In the genomic region with DNA sequence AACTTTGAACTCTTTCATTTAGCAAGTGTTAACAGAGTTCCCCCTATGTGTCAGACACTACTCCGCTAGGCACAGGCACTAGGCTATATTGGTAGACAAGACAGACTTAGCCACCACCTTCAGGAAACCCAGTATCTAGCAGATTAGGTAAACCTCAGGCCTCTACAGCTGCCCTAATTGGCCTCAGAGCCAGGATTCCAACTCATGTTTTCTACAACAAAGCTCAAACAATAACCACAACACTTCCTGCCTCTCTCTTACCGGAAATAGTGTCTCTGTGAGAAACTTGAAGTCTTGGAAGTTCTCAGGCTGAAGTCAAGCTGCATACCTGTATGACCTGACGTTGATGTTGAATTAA, we compare ENCODE assay signal across 8 cellular contexts.
DNase-seq lines count a peak whose midpoint lies in the region; ATAC-seq and TF ChIP-seq lines count a peak whose summit lies in the region.

No MANE protein-coding gene starts in this region.

- TF ChIP-seq CTCF in GM13976 (IDR thresholded peaks at IDR 0.05; ENCODE audit: borderline replicate concordance, control extremely low read depth, extremely low read depth, insufficient read depth, missing control alignments) (no peak), testis (IDR thresholded peaks at IDR 0.05) (no peak)

- H3K27ac ChIP-seq in mesendoderm (ENCODE audit: low read depth, low read length) (no peak overlapping the region), testis (no peak overlapping the region)

- H3K4ac ChIP-seq in mesendoderm (ENCODE audit: low read depth, low read length) = no peak overlapping the region

- H4K5ac ChIP-seq in mesendoderm (ENCODE audit: low read length) = no peak overlapping the region

- H4K8ac ChIP-seq in mesendoderm (ENCODE audit: low read depth, low read length) = no peak overlapping the region

- H3K4me1 ChIP-seq in mesendoderm (ENCODE audit: control insufficient read depth, low read depth, low read length) (no peaks in the 10 kb centered on the region), testis (no peaks in the 10 kb centered on the region)

- H3K27me3 Mint-ChIP-seq in activated T-cell treated with anti-CD3 and anti-CD28 coated beads, Interleukin-2, amount 50 U/mL, for 4 hours (ENCODE audit: low read depth) = no peaks in the 10 kb centered on the region

- H3K9me3 ChIP-seq in testis = no peaks in the 10 kb centered on the region

- peak overlapping the region; percentile 33 for H3K4me3 Mint-ChIP-seq in activated T-cell treated with anti-CD3 and anti-CD28 coated beads, Interleukin-2, amount 50 U/mL, for 4 hours

- H3K79me2 ChIP-seq in mesendoderm (ENCODE audit: control insufficient read depth, insufficient read depth, low read length) = no peaks in the 10 kb centered on the region

- TF ChIP-seq POLR2A in testis (IDR thresholded peaks at IDR 0.05) = no peak

- intact Hi-C loops in testis (cut with DNase I; ENCODE audit: low total_unique reads) = no loop called here

- peaks cover 49% of the 10 kb centered on the region for H3K4me1 Mint-ChIP-seq in activated T-cell treated with anti-CD3 and anti-CD28 coated beads, Interleukin-2, amount 50 U/mL, for 4 hours (ENCODE audit: low read depth)

- no peak overlapping the region for H3K4me2 ChIP-seq in mesendoderm (ENCODE audit: low read length)

- H2BK120ac ChIP-seq in mesendoderm (ENCODE audit: low read depth, low read length) = no peak overlapping the region

- H2BK5ac ChIP-seq in mesendoderm (ENCODE audit: low read length) = no peak overlapping the region

- no peak overlapping the region for H3K56ac ChIP-seq in mesendoderm (ENCODE audit: low read length)

- no peaks in the 10 kb centered on the region for H3K36me3 Mint-ChIP-seq in activated T-cell treated with anti-CD3 and anti-CD28 coated beads, Interleukin-2, amount 50 U/mL, for 4 hours (ENCODE audit: insufficient read depth)

- H3K9me3 Mint-ChIP-seq in activated T-cell treated with anti-CD3 and anti-CD28 coated beads, Interleukin-2, amount 50 U/mL, for 4 hours = no peaks in the 10 kb centered on the region

- H3K18ac ChIP-seq in mesendoderm (ENCODE audit: low read length) = peak overlapping the region; percentile 88

- no peak overlapping the region for H2BK15ac ChIP-seq in mesendoderm (replicated peaks; ENCODE audit: low read depth)

- ATAC-seq in GM21825 (IDR thresholded peaks at IDR 0.05; ENCODE audit: unreplicated experiment) = peak; percentile 99
- peak; percentile 88 to 93 for ATAC-seq in activated T-cell treated with anti-CD3 and anti-CD28 coated beads, Interleukin-2, amount 50 U/mL, for 4 hours

- no peaks in the 10 kb centered on the region for H3K79me1 ChIP-seq in mesendoderm (ENCODE audit: low read length)

- no CpG with 5 or more reads among the region's 3 CpGs for WGBS in mesendoderm (ENCODE audit: extremely low coverage, insufficient coverage, low lambda C conversion rate)
- 64 to 79% methylated on average over 3 of the region's 3 CpGs for WGBS in testis, 2 donors

- H3K4me3 ChIP-seq in mesendoderm (ENCODE audit: low read length) (no peak overlapping the region), testis (no peak overlapping the region)

- no peak overlapping the region for H2AK5ac ChIP-seq in mesendoderm (ENCODE audit: low read length)

- peak; percentile 58 for DNase-seq in GM13976 (ENCODE audit: low spot score)
- peak; percentile 58 for DNase-seq in LHCN-M2 (ENCODE audit: low read depth)
- peak; percentile 38 for DNase-seq in activated T-cell treated with anti-CD3 and anti-CD28 coated beads, Interleukin-2, amount 50 U/mL, for 4 hours
- DNase-seq in mesendoderm = peak; percentile 44
- DNase-seq in COR-L47 (lab: John Stamatoyannopoulos, UW) = no peak
- no peak for DNase-seq in RKO (ENCODE audit: low spot score)
- no peak for DNase-seq in testis

- no peaks in the 10 kb centered on the region for H3K36me3 ChIP-seq in mesendoderm (ENCODE audit: control insufficient read depth, insufficient read depth, low read length)
- no peaks in the 10 kb centered on the region for H3K36me3 ChIP-seq in testis (ENCODE audit: low read depth, missing control alignments)

- in situ Hi-C loops in GM13976 (cut with MboI; ENCODE audit: low sequenced_read_pairs, unreplicated experiment) = no loop called here

- H3K9ac ChIP-seq in mesendoderm (ENCODE audit: low read length) = no peak overlapping the region

- H3K27me3 ChIP-seq in mesendoderm (ENCODE audit: insufficient read depth, low read length, poor library complexity) (no peaks in the 10 kb centered on the region), testis (no peaks in the 10 kb centered on the region)

- no peak overlapping the region for H3K23ac ChIP-seq in mesendoderm (ENCODE audit: low read length)

Comparison
In these comparisons a context has a peak if more than half of its experiments do, and no peak if none do; other contexts are left out.
1. DNase-seq: peak in GM13976 (single experiment), LHCN-M2 (single experiment), activated T-cell treated with anti-CD3 and anti-CD28 coated beads, Interleukin-2, amount 50 U/mL, for 4 hours (single experiment) and mesendoderm (single experiment); none in COR-L47 (single experiment), RKO (single experiment) and testis (single experiment).